17 cellular contexts compared by ENCODE assay signal in genomic region chr2:152126664-152127063, GRCh38. TPM values are rescaled to one million over a fixed set of nuclear protein-coding genes. Genes with fewer than 3 reads are reported as not detected.
DNase-seq lines count a peak whose midpoint lies in the region; ATAC-seq and TF ChIP-seq lines count a peak whose summit lies in the region.
"Had no signal": no experiment of that assay in that cellular context is flagged by ENCODE, and none has a peak within 500 bp of the region (broad histone marks: within the 10 kb centered on the region; RNA-seq: fewer than 3 reads in every experiment).

No MANE protein-coding gene starts in this region.

- H3K4me3 Mint-ChIP-seq in Caco-2 (ENCODE audit: unreplicated experiment) (no peak overlapping the region), WTC11 (no peak overlapping the region)
- H3K4me3 Mint-ChIP-seq: CD8-positive, alpha-beta memory T cell; T-helper 17 cell had no signal

- H2AFZ ChIP-seq in MM.1S (ENCODE audit: low read length), result 0 out of 2 replicates have a peak overlapping the region, but pooled peaks have one; percentile 42

- H3K4me1 Mint-ChIP-seq in Caco-2 (ENCODE audit: low read depth, unreplicated experiment) (no peaks in the 10 kb centered on the region), WTC11 (no peaks in the 10 kb centered on the region)

- CTCF ChIA-PET in Caco-2 (lab: Charles Lee) (no interaction called here), WTC11 (lab: Charles Lee) (no interaction called here)

- intact Hi-C loops in Caco-2 (cut with micrococcal nuclease; ENCODE audit: unreplicated experiment), result no loop called here

- H3F3A ChIP-seq in MM.1S (ENCODE audit: insufficient read depth, low read length), result no peaks in the 10 kb centered on the region

- POLR2A ChIA-PET in Caco-2 (lab: Charles Lee), result no interaction called here
- POLR2A ChIA-PET in WTC11 (lab: Charles Lee), result no interaction called here

- H3K4me1 ChIP-seq in Caco-2, result no peaks in the 10 kb centered on the region
- no peaks in the 10 kb centered on the region for H3K4me1 ChIP-seq in MM.1S (ENCODE audit: low read length)
- H3K4me1 ChIP-seq: BLaER1 had no signal

- H3K9ac ChIP-seq in MM.1S (ENCODE audit: low read length), result no peak overlapping the region
- H3K9ac ChIP-seq: BLaER1 had no signal

- H3K9me3 Mint-ChIP-seq in Caco-2 (ENCODE audit: unreplicated experiment) (no peaks in the 10 kb centered on the region), WTC11 (peaks cover 4% of the 10 kb centered on the region; the same call in 1 of the 2 replicates)
- H3K9me3 Mint-ChIP-seq: CD8-positive, alpha-beta memory T cell had no signal

- no peaks in the 10 kb centered on the region for H3K9me2 ChIP-seq in MM.1S (replicated peaks; ENCODE audit: insufficient read depth, low read length)

- ATAC-seq in WTC11, result no peak
- ATAC-seq: GM12878, Panc1, T-helper 17 cell had no signal

- no peaks in the 10 kb centered on the region for H3K9me3 ChIP-seq in Caco-2
- no peaks in the 10 kb centered on the region for H3K9me3 ChIP-seq in MM.1S (replicated peaks; ENCODE audit: insufficient read depth, low read length)

- H3K36me3 Mint-ChIP-seq in Caco-2 (ENCODE audit: insufficient read depth, unreplicated experiment) (no peaks in the 10 kb centered on the region), WTC11 (peaks cover 4% of the 10 kb centered on the region; the same call in 1 of the 2 replicates)

- H3K27me3 Mint-ChIP-seq in Caco-2 (ENCODE audit: insufficient read depth, unreplicated experiment) (no peaks in the 10 kb centered on the region), WTC11 (ENCODE audit: low read depth) (no peaks in the 10 kb centered on the region)
- H3K27me3 Mint-ChIP-seq: CD8-positive, alpha-beta memory T cell; T-helper 17 cell had no signal

- DNase-seq in A172 (ENCODE audit: low spot score), result peak; percentile 41
- peak; percentile 19 to 44 for DNase-seq in Caco-2
- peak; percentile 14 for DNase-seq in MM.1S
- no peak for DNase-seq in WTC11 (ENCODE audit: low spot score)
- DNase-seq in activated naive CD4-positive, alpha-beta T cell treated with anti-CD3 and anti-CD28 coated beads, Interleukin-2, amount 50 U/mL, for 16 hours, result no peak
- no peak for DNase-seq in NK-92 treated with Interleukin-12 subunit alpha and Interleukin-12 subunit beta, amount 100 ng/mL, for 24 hours (lab: John Stamatoyannopoulos, UW)
- no peak for DNase-seq in HUDEP-2 (lab: John Stamatoyannopoulos, UW; ENCODE audit: unreplicated experiment in 76 of 76)
- no peak for DNase-seq in DMS79 (lab: John Stamatoyannopoulos, UW)
- DNase-seq: CD8-positive, alpha-beta memory T cell; DMS153; Kasumi-1; NCI-H446; SHP77; T-helper 17 cell had no signal

- H3K27ac Mint-ChIP-seq in Caco-2 (ENCODE audit: unreplicated experiment) (no peak overlapping the region), WTC11 (no peak overlapping the region)
- H3K27ac Mint-ChIP-seq: CD8-positive, alpha-beta memory T cell; T-helper 17 cell had no signal

- no TSS peak for BruUV-seq in Caco-2 (replicated peaks; lab: Mats Ljungman, UMichigan)

- H3K36me3 ChIP-seq in Caco-2 (ENCODE audit: control insufficient read depth, insufficient read depth, low read length), result no peaks in the 10 kb centered on the region
- H3K36me3 ChIP-seq in MM.1S (replicated peaks; ENCODE audit: insufficient read depth, low read length), result no peaks in the 10 kb centered on the region; the same call in 1 of the 2 replicates

- H3K27me3 ChIP-seq in Caco-2 (replicated peaks; ENCODE audit: control insufficient read depth, insufficient read depth, low read length), result no peaks in the 10 kb centered on the region
- no peaks in the 10 kb centered on the region for H3K27me3 ChIP-seq in MM.1S (replicated peaks; ENCODE audit: insufficient read depth, low read length)
- H3K27me3 ChIP-seq: BLaER1 had no signal

- H3K79me2 ChIP-seq in MM.1S (ENCODE audit: low read length), result no peaks in the 10 kb centered on the region

- TF ChIP-seq CTCF in Caco-2 (IDR thresholded peaks at IDR 0.05; ENCODE audit: insufficient read depth in 1 of 2, low read depth in 1 of 2, low read length in 1 of 2, severe bottlenecking in 1 of 2, unreplicated experiment in 1 of 2), result no peak
- no peak for TF ChIP-seq CTCF in MM.1S (IDR thresholded peaks at IDR 0.05; ENCODE audit: low read length)
- TF ChIP-seq CTCF in WTC11 (IDR thresholded peaks at IDR 0.05), result no peak

- no peak overlapping the region for H3K4me2 ChIP-seq in MM.1S (ENCODE audit: low read depth, low read length)
- H3K4me2 ChIP-seq: BLaER1 had no signal

- H3K4me3 ChIP-seq in Caco-2 (ENCODE audit: low read depth, low read length) (no peak overlapping the region), MM.1S (ENCODE audit: low read length) (no peak overlapping the region)
- H3K4me3 ChIP-seq: BLaER1, GM12878 had no signal

- H4K20me1 ChIP-seq in MM.1S (ENCODE audit: insufficient read depth, low read length), result no peaks in the 10 kb centered on the region
- H4K20me1 ChIP-seq: BLaER1 had no signal

- no peak overlapping the region for H3K27ac ChIP-seq in MM.1S (ENCODE audit: low read length)
- H3K27ac ChIP-seq: BLaER1 had no signal

TF ChIP-seq in WTC11, 78 proteins besides CTCF, POLR2A, EP300 and RAD21:
- TF ChIP-seq GTF2I (CRISPR knock-in tag; conservative IDR thresholded peaks at IDR 0.05) (no peak), ZNF138 (CRISPR knock-in tag; conservative IDR thresholded peaks at IDR 0.05) (no peak), FOXJ3 (CRISPR knock-in tag; IDR thresholded peaks at IDR 0.05; ENCODE audit: borderline replicate concordance) (no peak), NFYB (CRISPR knock-in tag; conservative IDR thresholded peaks at IDR 0.05; ENCODE audit: low read depth) (peak; percentile 55; the same call in 1 of the 2 replicates), ATF6 (CRISPR knock-in tag; IDR thresholded peaks at IDR 0.05) (no peak)
TF ChIP-seq in WTC11: peak in this region for 1.

RNA-seq across cellular contexts. Expression of gene CACNB4, which starts 27.8 kb away (rescaled TPM):
- total RNA-seq in A172 (2014; rRNA removed; shearing (Covaris generic)), result 1.8 and 2.2 TPM in 2 replicates
- total RNA-seq in Caco-2 (2022), result 1.00 and 1.0 TPM in 2 replicates
- 4.7 to 7.2 TPM (median 6.9 TPM) in 3 replicates for total RNA-seq in WTC11 (2021)

RNA-seq across cellular contexts. Expression of gene STAM2, which starts 48.9 kb away (rescaled TPM):
- 35.2 and 44.2 TPM in 2 replicates for total RNA-seq in A172 (2014; rRNA removed; shearing (Covaris generic))
- total RNA-seq in Caco-2 (2022) (20.3 and 24.4 TPM in 2 replicates), WTC11 (2021) (9.0 to 12.0 TPM (median 11.1 TPM) in 3 replicates)

Comparison
In these comparisons a context has a peak if more than half of its experiments do, and no peak if none do; other contexts are left out.
1. DNase-seq: peak in A172 (single experiment), Caco-2 (2 of 2) and MM.1S (single experiment); none in WTC11 (single experiment), activated naive CD4-positive, alpha-beta T cell treated with anti-CD3 and anti-CD28 coated beads, Interleukin-2, amount 50 U/mL, for 16 hours (single experiment), NK-92 treated with Interleukin-12 subunit alpha and Interleukin-12 subunit beta, amount 100 ng/mL, for 24 hours (single experiment), HUDEP-2 (0 of 76) and DMS79 (single experiment).